ENCODE assay signal across 8 cellular contexts in the genomic region with DNA sequence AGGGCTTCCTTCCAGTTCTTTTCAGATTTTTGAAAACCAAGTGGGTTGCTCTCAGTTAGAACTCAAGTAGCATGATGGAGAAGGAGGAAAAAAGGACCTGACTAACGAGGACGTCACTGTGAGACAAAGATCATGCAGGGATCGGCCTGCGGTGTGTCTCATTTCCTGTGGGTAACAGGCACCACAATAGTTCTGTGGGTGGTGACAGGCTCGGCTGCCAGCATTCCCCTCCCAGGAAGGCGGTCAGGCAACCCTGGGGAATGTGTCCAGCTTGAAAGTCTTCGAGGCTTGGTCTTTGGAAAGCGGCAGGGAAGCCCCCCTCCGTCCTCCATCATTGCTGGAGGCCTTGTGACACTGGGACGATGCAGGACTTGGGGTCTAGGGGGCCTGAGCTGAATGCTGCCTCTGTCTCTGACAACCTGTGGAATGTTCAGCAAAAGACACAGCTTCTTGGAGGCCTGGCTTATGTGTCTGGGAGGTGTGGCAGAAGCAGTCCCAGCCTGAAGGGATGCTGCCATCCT.
DNase-seq lines count a peak whose midpoint lies in the region; ATAC-seq and TF ChIP-seq lines count a peak whose summit lies in the region.

No MANE protein-coding gene starts in this region.

- H3K27me3 ChIP-seq in OCI-LY1 (ENCODE audit: insufficient read depth, low read length): no peaks in the 10 kb centered on the region

- H3K79me2 ChIP-seq in OCI-LY1 (ENCODE audit: insufficient read depth, low read length): no peaks in the 10 kb centered on the region

- H3K4me2 ChIP-seq in OCI-LY1 (ENCODE audit: low read length): peak overlapping the region; percentile 22; the same call in 1 of the 2 replicates

- H3K9ac ChIP-seq in OCI-LY1 (ENCODE audit: low read length): no peak overlapping the region; the same call in 1 of the 2 replicates

- no peaks in the 10 kb centered on the region for H3F3A ChIP-seq in OCI-LY1 (ENCODE audit: insufficient read depth, low read length)

- H3K27ac ChIP-seq in OCI-LY1 (ENCODE audit: low read depth, low read length, poor library complexity, severe bottlenecking): no peak overlapping the region

- ATAC-seq in HG02763 (IDR thresholded peaks at IDR 0.05; ENCODE audit: unreplicated experiment): peak; percentile 78

- 0 out of 2 replicates have a peak, but pooled peaks cover 3% of the 10 kb centered on the region for H3K9me3 ChIP-seq in OCI-LY1 (ENCODE audit: low read length)

- H3K4me3 ChIP-seq in OCI-LY1 (ENCODE audit: low read depth, low read length, poor library complexity, severe bottlenecking): peak overlapping the region; percentile 4

- DNase-seq in GM13976 (ENCODE audit: low spot score): peak; percentile 54
- DNase-seq in activated T-cell treated with anti-CD3 and anti-CD28 coated beads, Interleukin-2, amount 50 U/mL, for 1 hour: peak; percentile 76
- peak; percentile 93 for DNase-seq in glomerular visceral epithelial cell (ENCODE audit: extremely low spot score)
- DNase-seq in stimulated activated CD4-positive, alpha-beta T cell treated with anti-CD3 and anti-CD28 coated beads, Interleukin-2, amount 100 ng/mL, for 48 hours: peak; percentile 57 to 62
- DNase-seq in COR-L47 (lab: John Stamatoyannopoulos, UW): no peak
- no peak for DNase-seq in NCI-H446 treated with DMSO at 0.1 percent for 48 hours (lab: John Stamatoyannopoulos, UW)

- H3K4me1 ChIP-seq in OCI-LY1 (ENCODE audit: insufficient read depth, low read length, severe bottlenecking): peaks cover 15% of the 10 kb centered on the region

- H3K9me2 ChIP-seq in OCI-LY1 (ENCODE audit: low read depth, low read length): no peaks in the 10 kb centered on the region

- TF ChIP-seq CTCF in GM13976 (IDR thresholded peaks at IDR 0.05; ENCODE audit: borderline replicate concordance, control extremely low read depth, extremely low read depth, insufficient read depth, missing control alignments) (no peak), OCI-LY1 (IDR thresholded peaks at IDR 0.05; ENCODE audit: low read length) (no peak)

- peak overlapping the region; percentile 44; the same call in 1 of the 2 replicates for H2AFZ ChIP-seq in OCI-LY1 (ENCODE audit: low read length)

- H4K20me1 ChIP-seq in OCI-LY1 (ENCODE audit: insufficient read depth, low read length): no peaks in the 10 kb centered on the region

- H3K36me3 ChIP-seq in OCI-LY1 (ENCODE audit: insufficient read depth, low read length): no peaks in the 10 kb centered on the region; the same call in 1 of the 2 replicates

- in situ Hi-C loops in GM13976 (cut with MboI; ENCODE audit: low sequenced_read_pairs, unreplicated experiment): loop anchor here (5.0 to 25.0 kb wide), 3 partner anchors 113 to 535 kb away; partner anchors contain the start of gene ZNF217

Comparison
In these comparisons a context has a peak if more than half of its experiments do, and no peak if none do; other contexts are left out.
1. DNase-seq: peak in GM13976 (single experiment), activated T-cell treated with anti-CD3 and anti-CD28 coated beads, Interleukin-2, amount 50 U/mL, for 1 hour (single experiment), glomerular visceral epithelial cell (single experiment) and stimulated activated CD4-positive, alpha-beta T cell treated with anti-CD3 and anti-CD28 coated beads, Interleukin-2, amount 100 ng/mL, for 48 hours (2 of 2); none in COR-L47 (single experiment) and NCI-H446 treated with DMSO at 0.1 percent for 48 hours (single experiment).